ENCODE assay signal across 1 cellular context in genomic region chr14:99807413-99808132, GRCh38.
TF ChIP-seq lines count a peak whose summit lies in the region.

No MANE protein-coding gene starts in this region.

TF ChIP-seq in H1, 55 proteins besides CTCF, POLR2A, EP300 and RAD21 (continued from another document):
- no peak for TF ChIP-seq CHD7 (IDR thresholded peaks at IDR 0.05; ENCODE audit: insufficient replicate concordance, low read length)
- no peak for TF ChIP-seq CEBPB (IDR thresholded peaks at IDR 0.05; ENCODE audit: low read depth, low read length)
- no peak for TF ChIP-seq SP4 (IDR thresholded peaks at IDR 0.05; ENCODE audit: low read length)
- TF ChIP-seq RFX5 (IDR thresholded peaks at IDR 0.05; ENCODE audit: borderline replicate concordance, low read depth, low read length) = no peak
- no peak for TF ChIP-seq JUN (IDR thresholded peaks at IDR 0.05; ENCODE audit: low read depth, low read length)
- no peak for TF ChIP-seq SRF (IDR thresholded peaks at IDR 0.05; ENCODE audit: low read depth, low read length)
- no peak for TF ChIP-seq SP1 (IDR thresholded peaks at IDR 0.05; ENCODE audit: low read depth, low read length)
